ENCODE assay signal across 1 cellular context in genomic region chr6:30964075-30964474, GRCh38.
TF ChIP-seq lines count a peak whose summit lies in the region.

No MANE protein-coding gene starts in this region.

TF ChIP-seq in K562, 482 proteins besides CTCF, POLR2A, EP300 and RAD21:
- TF ChIP-seq SFPQ (IDR thresholded peaks at IDR 0.05; ENCODE audit: low read depth, low read length) (no peak), CXXC5 (CRISPR knock-in tag; IDR thresholded peaks at IDR 0.05) (no peak)
